ENCODE assay signal across 23 cellular contexts in the genomic region with DNA sequence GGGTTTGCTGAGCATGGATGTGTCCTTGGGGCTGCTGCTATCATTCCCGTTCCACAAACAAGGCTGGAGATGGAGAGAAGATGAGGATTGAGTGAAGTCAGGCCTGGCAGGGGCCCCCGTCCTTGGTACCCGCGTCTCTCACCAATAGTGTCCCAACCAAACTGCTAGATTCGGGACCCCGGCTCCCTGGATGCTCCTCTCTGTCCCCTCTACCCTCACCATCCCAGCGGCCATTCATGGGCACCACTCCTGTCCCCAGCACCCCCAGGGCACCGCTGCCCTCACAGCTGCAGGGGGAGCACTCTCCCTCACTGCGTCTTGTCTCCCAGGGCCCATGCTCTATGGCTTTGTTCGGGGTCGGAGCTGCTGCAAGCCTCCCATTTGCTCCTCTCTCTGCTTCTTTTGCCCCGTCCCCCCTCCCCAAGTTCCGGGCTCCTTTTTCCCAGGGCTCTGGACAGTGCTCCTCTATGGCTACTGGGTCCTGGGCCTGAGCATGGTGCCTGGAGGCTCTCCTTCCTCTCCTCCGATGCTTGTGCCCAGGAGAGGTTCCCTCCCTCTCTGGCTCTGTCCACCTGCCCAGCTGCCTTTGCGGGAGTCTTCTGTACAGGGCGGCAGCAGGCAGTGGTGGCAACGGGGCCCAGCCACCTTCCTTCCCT.
"Had no signal": no experiment of that assay in that cellular context is flagged by ENCODE, and none has a peak within 500 bp of the region (broad histone marks: within the 10 kb centered on the region; RNA-seq: fewer than 3 reads in every experiment).

No MANE protein-coding gene starts in this region.

- H3K27ac ChIP-seq: brain microvascular endothelial cell, esophagus muscularis mucosa, left ventricle myocardium inferior, prostate gland, right atrium auricular region, skin epidermis, tibial nerve, uterus had no signal

- H3K4me1 ChIP-seq: left ventricle myocardium inferior, prostate gland, right atrium auricular region, uterus had no signal

- H3K4me3 ChIP-seq: esophagus muscularis mucosa, left ventricle myocardium inferior, prostate gland, right atrium auricular region, skin epidermis, tibial nerve, uterus had no signal

- H3K36me3 ChIP-seq: brain microvascular endothelial cell, esophagus muscularis mucosa, left ventricle myocardium inferior, prostate gland, right atrium auricular region, tibial nerve, uterus had no signal

- DNase-seq: activated CD8-positive, alpha-beta memory T cell treated with anti-CD3 and anti-CD28 coated beads for 24 hours; activated CD8-positive, alpha-beta memory T cell treated with anti-CD3 and anti-CD28 coated beads, Interleukin-2, amount 50 U/mL, for 48 hours; activated effector memory CD4-positive, alpha-beta T cell treated with Interleukin-2 at 50 U/mL for 16 hours; activated naive CD4-positive, alpha-beta T cell treated with anti-CD3 and anti-CD28 coated beads, Interleukin-2, amount 50 U/mL, for 16 hours; activated T-cell treated with anti-CD3 and anti-CD28 coated beads, Interleukin-2, amount 50 U/mL, for 48 hours; aorta; brain microvascular endothelial cell; cortex of kidney; immature natural killer cell; kidney glomerular epithelial cell; left ventricle myocardium inferior; mammary epithelial cell; nephron progenitor cell; stimulated activated CD4-positive, alpha-beta T cell treated with anti-CD3 and anti-CD28 coated beads, Interleukin-15, amount 100 ng/mL, for 24 hours; stimulated activated CD4-positive, alpha-beta T cell treated with anti-CD3 and anti-CD28 coated beads, Interleukin-2, amount 100 ng/mL, for 48 hours; T1000; uterus had no signal

- H3K27me3 ChIP-seq: brain microvascular endothelial cell had no signal

- ATAC-seq: activated CD4-positive, CD25-positive, alpha-beta regulatory T cell treated with anti-CD3 and anti-CD28 coated beads, Interleukin-2, amount 50 U/mL, for 24 hours had no signal

- H3K9me3 ChIP-seq: esophagus muscularis mucosa, prostate gland, right atrium auricular region, tibial nerve, uterus had no signal
